Comparison of ENCODE assay signal across 1 cellular context in genomic region chr1:32100807-32101206, GRCh38.
A peak's percentile ranks its signal among the peaks of the same experiment; 100 is the strongest.
TF ChIP-seq lines count a peak whose summit lies in the region.

No MANE protein-coding gene starts in this region.

TF ChIP-seq in K562, 482 proteins besides CTCF, POLR2A, EP300 and RAD21:
- TF ChIP-seq CREB3 (tag; conservative IDR thresholded peaks at IDR 0.05; ENCODE audit: low read depth) = 0 out of 2 replicates have a peak, but pooled peaks have one; percentile 22
- TF ChIP-seq ZNF395 (CRISPR knock-in tag; IDR thresholded peaks at IDR 0.05) = peak; percentile 63; the same call in 1 of the 2 replicates
- 0 out of 2 replicates have a peak, but pooled peaks have one; percentile 38 for TF ChIP-seq HDGF (IDR thresholded peaks at IDR 0.05)
- TF ChIP-seq SMARCA5 (IDR thresholded peaks at IDR 0.05) = peak; percentile 71
- peak; percentile 83 for TF ChIP-seq ZNF121 (CRISPR knock-in tag; conservative IDR thresholded peaks at IDR 0.05)
- 0 out of 2 replicates have a peak, but pooled peaks have one; percentile 37 for TF ChIP-seq TRIM28 (IDR thresholded peaks at IDR 0.05)
- TF ChIP-seq BCOR (IDR thresholded peaks at IDR 0.05) = 0 out of 2 replicates have a peak, but pooled peaks have one; percentile 20
- peak; percentile 67; the same call in 1 of the 2 replicates for TF ChIP-seq ZNF644 (tag; IDR thresholded peaks at IDR 0.05; ENCODE audit: low read depth)
- TF ChIP-seq ZNF766 (CRISPR knock-in tag; conservative IDR thresholded peaks at IDR 0.05) = 0 out of 2 replicates have a peak, but pooled peaks have one; percentile 49
- TF ChIP-seq RBBP5 (IDR thresholded peaks at IDR 0.05; ENCODE audit: borderline replicate concordance, insufficient read depth, low read length, poor library complexity, severe bottlenecking) = peak; percentile 35
- TF ChIP-seq, protein P1, sequence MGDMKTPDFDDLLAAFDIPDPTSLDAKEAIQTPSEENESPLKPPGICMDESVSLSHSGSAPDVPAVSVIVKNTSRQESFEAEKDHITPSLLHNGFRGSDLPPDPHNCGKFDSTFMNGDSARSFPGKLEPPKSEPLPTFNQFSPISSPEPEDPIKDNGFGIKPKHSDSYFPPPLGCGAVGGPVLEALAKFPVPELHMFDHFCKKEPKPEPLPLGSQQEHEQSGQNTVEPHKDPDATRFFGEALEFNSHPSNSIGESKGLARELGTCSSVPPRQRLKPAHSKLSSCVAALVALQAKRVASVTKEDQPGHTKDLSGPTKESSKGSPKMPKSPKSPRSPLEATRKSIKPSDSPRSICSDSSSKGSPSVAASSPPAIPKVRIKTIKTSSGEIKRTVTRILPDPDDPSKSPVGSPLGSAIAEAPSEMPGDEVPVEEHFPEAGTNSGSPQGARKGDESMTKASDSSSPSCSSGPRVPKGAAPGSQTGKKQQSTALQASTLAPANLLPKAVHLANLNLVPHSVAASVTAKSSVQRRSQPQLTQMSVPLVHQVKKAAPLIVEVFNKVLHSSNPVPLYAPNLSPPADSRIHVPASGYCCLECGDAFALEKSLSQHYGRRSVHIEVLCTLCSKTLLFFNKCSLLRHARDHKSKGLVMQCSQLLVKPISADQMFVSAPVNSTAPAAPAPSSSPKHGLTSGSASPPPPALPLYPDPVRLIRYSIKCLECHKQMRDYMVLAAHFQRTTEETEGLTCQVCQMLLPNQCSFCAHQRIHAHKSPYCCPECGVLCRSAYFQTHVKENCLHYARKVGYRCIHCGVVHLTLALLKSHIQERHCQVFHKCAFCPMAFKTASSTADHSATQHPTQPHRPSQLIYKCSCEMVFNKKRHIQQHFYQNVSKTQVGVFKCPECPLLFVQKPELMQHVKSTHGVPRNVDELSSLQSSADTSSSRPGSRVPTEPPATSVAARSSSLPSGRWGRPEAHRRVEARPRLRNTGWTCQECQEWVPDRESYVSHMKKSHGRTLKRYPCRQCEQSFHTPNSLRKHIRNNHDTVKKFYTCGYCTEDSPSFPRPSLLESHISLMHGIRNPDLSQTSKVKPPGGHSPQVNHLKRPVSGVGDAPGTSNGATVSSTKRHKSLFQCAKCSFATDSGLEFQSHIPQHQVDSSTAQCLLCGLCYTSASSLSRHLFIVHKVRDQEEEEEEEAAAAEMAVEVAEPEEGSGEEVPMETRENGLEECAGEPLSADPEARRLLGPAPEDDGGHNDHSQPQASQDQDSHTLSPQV (IDR thresholded peaks at IDR 0.05) = 0 out of 2 replicates have a peak, but pooled peaks have one; percentile 47
TF ChIP-seq in K562: peak in this region for 11; not testable (repeated sequence) for 471.
